6 cellular contexts compared by ENCODE assay signal in the genomic region with DNA sequence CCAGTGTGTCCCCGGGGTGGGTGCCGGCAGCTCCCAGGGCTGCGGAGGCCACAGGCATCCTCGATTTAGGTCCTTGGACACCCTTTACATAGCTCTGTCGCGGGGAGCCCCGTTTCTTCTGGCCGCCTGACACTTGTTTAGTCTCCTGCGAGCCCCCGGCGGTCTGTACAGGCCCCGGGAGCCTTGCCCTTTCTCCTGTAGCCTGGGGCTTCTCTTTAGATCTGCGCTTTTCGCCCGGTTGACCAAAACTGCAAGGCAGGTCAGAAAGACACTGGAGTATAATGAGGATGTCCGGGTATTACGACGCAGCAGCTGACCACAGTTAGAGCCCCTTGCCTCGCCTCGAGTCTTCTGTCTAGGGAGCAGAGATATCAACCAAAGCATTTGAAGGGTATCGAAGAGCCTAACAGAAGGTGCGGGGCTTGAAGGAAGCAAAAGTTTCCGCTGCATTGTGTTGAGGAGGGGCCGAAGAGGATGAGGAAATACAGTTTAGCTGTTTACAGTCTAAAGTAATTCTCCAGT. TPM values are rescaled to one million over a fixed set of nuclear protein-coding genes. Genes with fewer than 3 reads are reported as not detected.
DNase-seq lines count a peak whose midpoint lies in the region; ATAC-seq and TF ChIP-seq lines count a peak whose summit lies in the region.

No MANE protein-coding gene starts in this region.

- peaks cover 0 to 8% (median 0%) of the 10 kb centered on the region in 7 donors for H3K9me3 Mint-ChIP-seq in CD14-positive monocyte
- H3K9me3 Mint-ChIP-seq in naive B cell = peaks cover 0 to 10% (median 0%) of the 10 kb centered on the region in 7 donors

- H3K4me3 Mint-ChIP-seq in CD14-positive monocyte (peak overlapping the region; percentile 81 to 91), naive B cell (peak overlapping the region; percentile 73 to 96 (median 92))

- peaks cover 22 to 27% of the 10 kb centered on the region in 2 donors for H3K36me3 Mint-ChIP-seq in CD14-positive monocyte
- peaks cover 6 to 8% of the 10 kb centered on the region in 2 donors for H3K36me3 Mint-ChIP-seq in naive B cell

- H3K27me3 Mint-ChIP-seq in CD14-positive monocyte (ENCODE audit: low read depth in 3 of 3) = no peaks in the 10 kb centered on the region
- H3K27me3 Mint-ChIP-seq in naive B cell = no peaks in the 10 kb centered on the region

- intact Hi-C loops in CD14-positive monocyte (cut with micrococcal nuclease) = loop anchor here (5.0 kb wide), 1 partner anchor 44 kb away; the partner anchor contains the start of gene FUNDC2 (in 2 of the 2)

- in situ Hi-C loops in astrocyte of the cerebellum (cut with HindIII; ENCODE audit: low sequenced_read_pairs) = no loop called here

- H3K4me1 Mint-ChIP-seq in CD14-positive monocyte = peaks cover 37% of the 10 kb centered on the region
- peaks cover 20 to 33% (median 33%) of the 10 kb centered on the region in 3 donors for H3K4me1 Mint-ChIP-seq in naive B cell

- peak overlapping the region; percentile 93 to 98 (median 96) for H3K27ac Mint-ChIP-seq in CD14-positive monocyte
- H3K27ac Mint-ChIP-seq in naive B cell = peak overlapping the region; percentile 83 to 97 (median 94)

- DNase-seq in CD14-positive monocyte (ENCODE audit: low spot score) (no peak), astrocyte of the cerebellum (ENCODE audit: low read depth) (no peak), naive B cell (no peak)

- peak overlapping the region; percentile 65 for H3K4me3 ChIP-seq in astrocyte of the cerebellum (ENCODE audit: low read depth, low read length)

- no peak for TF ChIP-seq CTCF in CD14-positive monocyte (IDR thresholded peaks at IDR 0.05)
- no peak for TF ChIP-seq CTCF in astrocyte of the cerebellum (IDR thresholded peaks at IDR 0.05; ENCODE audit: low read depth, low read length, missing control alignments)

- ATAC-seq in HG02759 (IDR thresholded peaks at IDR 0.05; ENCODE audit: unreplicated experiment) (peak; percentile 16), naive B cell (ENCODE audit: low read depth in 2 of 2) (no peak), HG02623 (IDR thresholded peaks at IDR 0.05; ENCODE audit: unreplicated experiment) (no peak), GM21786 (IDR thresholded peaks at IDR 0.05; ENCODE audit: unreplicated experiment) (no peak)

RNA-seq across cellular contexts. Expression of gene BRCC3, which starts 0.4 kb away (rescaled TPM):
- polyA plus RNA-seq in CD14-positive monocyte (10 to 100 TPM in 1 of 2 donors, 1 to 10 TPM in 1; 10.0 to 21.7 TPM), naive B cell (ENCODE audit: low read depth in 6 of 6) (10 to 100 TPM; 16.3 to 26.8 (median 24.7) TPM)

RNA-seq across cellular contexts. Expression of gene CMC4, which starts 0.8 kb away (rescaled TPM):
- polyA plus RNA-seq in CD14-positive monocyte (10 to 100 TPM; 10.1 to 11.1 TPM), naive B cell (ENCODE audit: low read depth in 6 of 6) (10 to 100 TPM; 18.2 to 23.6 (median 21.5) TPM)

RNA-seq across cellular contexts. Expression of gene MTCP1, which starts 0.8 kb away (rescaled TPM):
- 10 to 100 TPM; 14.8 to 23.3 TPM for polyA plus RNA-seq in CD14-positive monocyte
- 10 to 100 TPM; 23.2 to 37.5 (median 30.0) TPM for polyA plus RNA-seq in naive B cell (ENCODE audit: low read depth in 6 of 6)

RNA-seq across cellular contexts. Expression of gene FUNDC2, which starts 45.1 kb away (rescaled TPM):
- 100 to 1,000 TPM; 148 to 166 TPM for polyA plus RNA-seq in CD14-positive monocyte
- polyA plus RNA-seq in naive B cell (ENCODE audit: low read depth in 6 of 6) = 100 to 1,000 TPM; 153 to 203 (median 175) TPM

RNA-seq across cellular contexts. Expression of gene F8, which starts 49.2 kb away (rescaled TPM):
- polyA plus RNA-seq in CD14-positive monocyte (1 to 10 TPM; 4.3 to 4.5 TPM), naive B cell (ENCODE audit: low read depth in 6 of 6) (1 to 10 TPM in 4 of 6 donors, under 1 TPM in 1, not detected in 1; 0.24 to 2.3 (median 1.4) TPM)
